27 cellular contexts compared by ENCODE assay signal in genomic region chr13:47249296-47249695, GRCh38.
"Had no signal": no experiment of that assay in that cellular context is flagged by ENCODE, and none has a peak within 500 bp of the region (broad histone marks: within the 10 kb centered on the region; RNA-seq: fewer than 3 reads in every experiment).

No MANE protein-coding gene starts in this region.

- H3K9me3 ChIP-seq: adrenal gland had no signal

- H3K27ac ChIP-seq: adrenal gland, PC-9, WERI-Rb-1 had no signal

- DNase-seq: activated CD4-positive, alpha-beta memory T cell treated with anti-CD3 and anti-CD28 coated beads, Interleukin-2, amount 10 ng/mL, durations not matched to agents 7 days and 5 days; activated CD4-positive, alpha-beta T cell treated with anti-CD3 and anti-CD28 coated beads for 1 hour; activated CD4-positive, alpha-beta T cell treated with anti-CD3 and anti-CD28 coated beads for 48 hours; activated CD4-positive, CD25-positive, alpha-beta regulatory T cell; activated CD8-positive, alpha-beta memory T cell treated with anti-CD3 and anti-CD28 coated beads for 24 hours; activated CD8-positive, alpha-beta memory T cell treated with anti-CD3 and anti-CD28 coated beads, Interleukin-2, amount 10 ng/mL, durations not matched to agents 7 days and 5 days; activated CD8-positive, alpha-beta memory T cell treated with anti-CD3 and anti-CD28 coated beads, Interleukin-2, amount 50 U/mL, for 48 hours; activated effector memory CD4-positive, alpha-beta T cell treated with Interleukin-2 at 50 U/mL for 16 hours; activated naive CD4-positive, alpha-beta T cell treated with anti-CD3 and anti-CD28 coated beads, Interleukin-2, amount 10 ng/mL, durations not matched to agents 7 days and 5 days; activated naive CD8-positive, alpha-beta T cell treated with anti-CD3 and anti-CD28 coated beads for 36 hours; activated T-cell treated with anti-CD3 and anti-CD28 coated beads, Interleukin-2, amount 50 U/mL, for 48 hours; adrenal gland; caudate nucleus; cerebellar nuclear complex; Karpas-422; NCI-H1105; NCI-H1417 treated with DMSO at 0.1 percent for 48 hours; NCI-H187 treated with DMSO at 0.1 percent for 48 hours; NCI-H2081; NCI-H446 treated with DMSO at 0.1 percent for 48 hours; NCI-H524; NCI-H69; NCI-H82; PC-9; Right ventricle myocardium superior; T1000; WERI-Rb-1 had no signal

- H2AFZ ChIP-seq: PC-9 had no signal

- H3K4me2 ChIP-seq: PC-9 had no signal

- H3K4me1 ChIP-seq: adrenal gland had no signal

- H3K27me3 ChIP-seq: adrenal gland had no signal

- H3K36me3 ChIP-seq: adrenal gland, WERI-Rb-1 had no signal

- ATAC-seq: activated CD8-positive, alpha-beta memory T cell treated with anti-CD3 and anti-CD28 coated beads, Interleukin-2, amount 10 ng/mL, durations not matched to agents 7 days and 5 days had no signal

- H3K4me3 ChIP-seq: adrenal gland, PC-9 had no signal
